In genomic region chr16:4285167-4285566, GRCh38 we compare ENCODE assay signal across 1 cellular context.
TF ChIP-seq lines count a peak whose summit lies in the region.

No MANE protein-coding gene starts in this region.

TF ChIP-seq in HepG2, 621 proteins besides CTCF, POLR2A, EP300 and RAD21 (continued from another document):
- TF ChIP-seq ZBTB10 (CRISPR knock-in tag; IDR thresholded peaks at IDR 0.05; ENCODE audit: borderline replicate concordance) (no peak), LBX2 (CRISPR knock-in tag; IDR thresholded peaks at IDR 0.05; ENCODE audit: borderline replicate concordance) (no peak), ZBTB21 (CRISPR knock-in tag; IDR thresholded peaks at IDR 0.05) (no peak), ARNTL (CRISPR knock-in tag; IDR thresholded peaks at IDR 0.05) (no peak)
